1 cellular context compared by ENCODE assay signal in the genomic region with DNA sequence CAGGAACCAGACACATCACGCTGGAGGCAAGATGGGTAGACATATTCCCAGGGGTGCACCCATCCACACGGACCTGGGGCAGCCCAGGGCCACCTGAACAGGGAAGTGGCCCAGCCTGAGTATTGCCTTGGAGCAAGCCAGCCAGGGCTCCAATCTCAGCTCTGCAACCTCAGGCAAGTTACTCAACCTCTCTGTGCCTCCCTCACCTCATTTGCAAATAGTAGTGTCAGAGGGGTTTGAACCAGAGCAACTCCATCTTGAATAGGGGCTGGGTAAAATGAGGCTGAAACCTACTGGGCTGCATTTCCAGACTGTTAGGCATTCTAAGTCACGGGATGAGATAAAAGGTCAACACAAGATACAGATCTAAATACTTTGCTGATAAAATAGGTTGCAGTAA.
TF ChIP-seq lines count a peak whose summit lies in the region.

No MANE protein-coding gene starts in this region.

TF ChIP-seq in HepG2, 621 proteins besides CTCF, POLR2A, EP300 and RAD21:
- TF ChIP-seq ZNF768 (CRISPR knock-in tag; IDR thresholded peaks at IDR 0.05) (peak; percentile 99), DNMT1 (CRISPR knock-in tag; IDR thresholded peaks at IDR 0.05) (0 out of 2 replicates have a peak, but pooled peaks have one; percentile 9), ZNF782 (CRISPR knock-in tag; IDR thresholded peaks at IDR 0.05; ENCODE audit: borderline replicate concordance) (no peak), ZNF724P (CRISPR knock-in tag; IDR thresholded peaks at IDR 0.05; ENCODE audit: borderline replicate concordance) (no peak), MAZ (IDR thresholded peaks at IDR 0.05; ENCODE audit: borderline replicate concordance, low read depth, low read length) (no peak), MAZ (CRISPR knock-in tag; IDR thresholded peaks at IDR 0.05; ENCODE audit: low read depth) (no peak), ZNF546 (CRISPR knock-in tag; conservative IDR thresholded peaks at IDR 0.05) (no peak; the same call in 1 of the 2 replicates), MXI1 (IDR thresholded peaks at IDR 0.05; ENCODE audit: borderline replicate concordance, low read depth, low read length) (no peak), HNRNPUL1 (IDR thresholded peaks at IDR 0.05; ENCODE audit: low read depth, low read length) (no peak), SNAPC2 (CRISPR knock-in tag; IDR thresholded peaks at IDR 0.05) (0 out of 2 replicates have a peak, but pooled peaks have one; percentile 9), NR2C2 (CRISPR knock-in tag; IDR thresholded peaks at IDR 0.05; ENCODE audit: borderline replicate concordance) (no peak), U2AF2 (IDR thresholded peaks at IDR 0.05; ENCODE audit: low read depth, low read length) (no peak), NFE2L2 (IDR thresholded peaks at IDR 0.05; ENCODE audit: low read length) (no peak), ZNF350 (CRISPR knock-in tag; IDR thresholded peaks at IDR 0.05; ENCODE audit: borderline replicate concordance, low read depth) (no peak), ZNF772 (CRISPR knock-in tag; IDR thresholded peaks at IDR 0.05) (no peak), SIX4 (CRISPR knock-in tag; IDR thresholded peaks at IDR 0.05) (no peak), MIER3 (CRISPR knock-in tag; IDR thresholded peaks at IDR 0.05; ENCODE audit: borderline replicate concordance) (no peak), ZNF737 (CRISPR knock-in tag; IDR thresholded peaks at IDR 0.05; ENCODE audit: borderline replicate concordance) (no peak), ZMYM3 (CRISPR knock-in tag; IDR thresholded peaks at IDR 0.05) (peak; percentile 81), JUND (CRISPR knock-in tag; IDR thresholded peaks at IDR 0.05) (no peak), JUNB (CRISPR knock-in tag; IDR thresholded peaks at IDR 0.05; ENCODE audit: borderline replicate concordance) (no peak), ELF1 (CRISPR knock-in tag; IDR thresholded peaks at IDR 0.05) (no peak)
- TF ChIP-seq, protein P1, sequence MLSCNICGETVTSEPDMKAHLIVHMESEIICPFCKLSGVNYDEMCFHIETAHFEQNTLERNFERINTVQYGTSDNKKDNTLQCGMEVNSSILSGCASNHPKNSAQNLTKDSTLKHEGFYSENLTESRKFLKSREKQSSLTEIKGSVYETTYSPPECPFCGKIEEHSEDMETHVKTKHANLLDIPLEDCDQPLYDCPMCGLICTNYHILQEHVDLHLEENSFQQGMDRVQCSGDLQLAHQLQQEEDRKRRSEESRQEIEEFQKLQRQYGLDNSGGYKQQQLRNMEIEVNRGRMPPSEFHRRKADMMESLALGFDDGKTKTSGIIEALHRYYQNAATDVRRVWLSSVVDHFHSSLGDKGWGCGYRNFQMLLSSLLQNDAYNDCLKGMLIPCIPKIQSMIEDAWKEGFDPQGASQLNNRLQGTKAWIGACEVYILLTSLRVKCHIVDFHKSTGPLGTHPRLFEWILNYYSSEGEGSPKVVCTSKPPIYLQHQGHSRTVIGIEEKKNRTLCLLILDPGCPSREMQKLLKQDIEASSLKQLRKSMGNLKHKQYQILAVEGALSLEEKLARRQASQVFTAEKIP (CRISPR knock-in tag; IDR thresholded peaks at IDR 0.05; ENCODE audit: borderline replicate concordance), result no peak
- TF ChIP-seq, protein P2, sequence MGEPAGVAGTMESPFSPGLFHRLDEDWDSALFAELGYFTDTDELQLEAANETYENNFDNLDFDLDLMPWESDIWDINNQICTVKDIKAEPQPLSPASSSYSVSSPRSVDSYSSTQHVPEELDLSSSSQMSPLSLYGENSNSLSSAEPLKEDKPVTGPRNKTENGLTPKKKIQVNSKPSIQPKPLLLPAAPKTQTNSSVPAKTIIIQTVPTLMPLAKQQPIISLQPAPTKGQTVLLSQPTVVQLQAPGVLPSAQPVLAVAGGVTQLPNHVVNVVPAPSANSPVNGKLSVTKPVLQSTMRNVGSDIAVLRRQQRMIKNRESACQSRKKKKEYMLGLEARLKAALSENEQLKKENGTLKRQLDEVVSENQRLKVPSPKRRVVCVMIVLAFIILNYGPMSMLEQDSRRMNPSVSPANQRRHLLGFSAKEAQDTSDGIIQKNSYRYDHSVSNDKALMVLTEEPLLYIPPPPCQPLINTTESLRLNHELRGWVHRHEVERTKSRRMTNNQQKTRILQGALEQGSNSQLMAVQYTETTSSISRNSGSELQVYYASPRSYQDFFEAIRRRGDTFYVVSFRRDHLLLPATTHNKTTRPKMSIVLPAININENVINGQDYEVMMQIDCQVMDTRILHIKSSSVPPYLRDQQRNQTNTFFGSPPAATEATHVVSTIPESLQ (CRISPR knock-in tag; conservative IDR thresholded peaks at IDR 0.05), result no peak
- TF ChIP-seq, protein P3, sequence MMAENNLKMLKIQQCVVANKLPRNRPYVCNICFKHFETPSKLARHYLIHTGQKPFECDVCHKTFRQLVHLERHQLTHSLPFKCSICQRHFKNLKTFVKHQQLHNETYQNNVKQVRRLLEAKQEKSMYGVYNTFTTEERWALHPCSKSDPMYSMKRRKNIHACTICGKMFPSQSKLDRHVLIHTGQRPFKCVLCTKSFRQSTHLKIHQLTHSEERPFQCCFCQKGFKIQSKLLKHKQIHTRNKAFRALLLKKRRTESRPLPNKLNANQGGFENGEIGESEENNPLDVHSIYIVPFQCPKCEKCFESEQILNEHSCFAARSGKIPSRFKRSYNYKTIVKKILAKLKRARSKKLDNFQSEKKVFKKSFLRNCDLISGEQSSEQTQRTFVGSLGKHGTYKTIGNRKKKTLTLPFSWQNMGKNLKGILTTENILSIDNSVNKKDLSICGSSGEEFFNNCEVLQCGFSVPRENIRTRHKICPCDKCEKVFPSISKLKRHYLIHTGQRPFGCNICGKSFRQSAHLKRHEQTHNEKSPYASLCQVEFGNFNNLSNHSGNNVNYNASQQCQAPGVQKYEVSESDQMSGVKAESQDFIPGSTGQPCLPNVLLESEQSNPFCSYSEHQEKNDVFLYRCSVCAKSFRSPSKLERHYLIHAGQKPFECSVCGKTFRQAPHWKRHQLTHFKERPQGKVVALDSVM (CRISPR knock-in tag; IDR thresholded peaks at IDR 0.05), result 0 out of 2 replicates have a peak, but pooled peaks have one; percentile 19
- TF ChIP-seq, protein P4, sequence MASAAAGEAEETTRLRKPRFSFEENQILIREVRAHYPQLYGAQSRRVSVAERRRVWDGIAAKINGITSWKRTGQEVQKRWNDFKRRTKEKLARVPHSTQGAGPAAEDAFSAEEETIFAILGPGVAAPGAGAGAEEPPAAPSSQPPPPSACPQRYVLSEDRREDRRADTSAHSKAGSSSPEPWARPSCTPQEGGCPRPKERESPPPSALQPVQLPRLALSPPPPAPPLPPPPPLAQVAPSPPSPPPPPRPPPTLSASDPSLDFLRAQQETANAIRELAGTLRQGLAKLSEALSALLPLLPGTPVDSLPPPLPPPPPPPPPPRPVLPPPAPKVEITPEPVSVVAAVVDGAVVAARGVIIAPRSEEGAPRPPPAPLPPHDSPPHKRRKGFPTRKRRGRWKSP (CRISPR knock-in tag; IDR thresholded peaks at IDR 0.05), result no peak
